ENCODE assay signal across 1 cellular context in genomic region chr3:127412578-127413317, GRCh38.
TF ChIP-seq lines count a peak whose summit lies in the region.

No MANE protein-coding gene starts in this region.

TF ChIP-seq in H1, 55 proteins besides CTCF, POLR2A, EP300 and RAD21 (continued from another document):
- TF ChIP-seq YY1 (IDR thresholded peaks at IDR 0.05; ENCODE audit: low read depth, low read length) = no peak
- no peak for TF ChIP-seq ASH2L (IDR thresholded peaks at IDR 0.05; ENCODE audit: low read length)
- TF ChIP-seq SP1 (IDR thresholded peaks at IDR 0.05; ENCODE audit: low read depth, low read length) = no peak
- TF ChIP-seq USF2 (IDR thresholded peaks at IDR 0.05; ENCODE audit: low read length) = no peak
- no peak for TF ChIP-seq BACH1 (IDR thresholded peaks at IDR 0.05; ENCODE audit: low read length)
- no peak for TF ChIP-seq RXRA (IDR thresholded peaks at IDR 0.05; ENCODE audit: insufficient read depth, low read depth, low read length)
- TF ChIP-seq SIX5 (IDR thresholded peaks at IDR 0.05; ENCODE audit: low read depth, low read length) = no peak
- TF ChIP-seq SUZ12 (IDR thresholded peaks at IDR 0.05; ENCODE audit: low read length) = no peak
- TF ChIP-seq CHD2 (IDR thresholded peaks at IDR 0.05; ENCODE audit: low read length) = no peak
- no peak for TF ChIP-seq HDAC6 (IDR thresholded peaks at IDR 0.05; ENCODE audit: low read depth, low read length)
